ENCODE assay signal across 22 cellular contexts in the genomic region with DNA sequence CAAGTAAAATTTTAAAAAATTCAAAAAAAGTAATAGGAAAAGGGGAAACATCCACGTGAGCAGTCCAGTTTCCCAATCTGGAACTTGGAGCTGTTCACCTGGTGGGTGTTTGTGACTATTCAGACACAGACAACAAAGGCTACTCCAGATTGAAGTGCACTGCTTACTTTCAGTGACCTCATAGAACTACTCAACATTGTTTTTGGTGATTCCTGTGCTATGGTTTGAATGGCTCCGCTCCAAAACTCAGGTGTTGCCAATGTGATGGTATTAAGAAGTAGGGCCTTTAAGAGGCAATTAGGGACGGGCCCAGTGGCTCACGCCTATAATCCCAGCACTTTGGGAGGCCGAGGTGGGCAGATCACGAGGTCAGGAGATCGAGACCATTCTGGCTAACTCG. TPM values are rescaled to one million over a fixed set of nuclear protein-coding genes. Genes with fewer than 3 reads are reported as not detected.
"Had no signal": no experiment of that assay in that cellular context is flagged by ENCODE, and none has a peak within 500 bp of the region (broad histone marks: within the 10 kb centered on the region; RNA-seq: fewer than 3 reads in every experiment).

No MANE protein-coding gene starts in this region.

- H3K36me3 ChIP-seq: adrenal gland, ascending aorta, esophagus squamous epithelium, gastrocnemius medialis, neural progenitor cell had no signal

- DNase-seq: activated B cell treated with CpG ODN at 0.5 μM for 24 hours; activated CD4-positive, alpha-beta T cell treated with anti-CD3 and anti-CD28 coated beads for 36 hours; activated CD4-positive, alpha-beta T cell treated with anti-CD3 and anti-CD28 coated beads, Interleukin-2, amount 50 U/mL, for 4 hours; activated CD8-positive, alpha-beta memory T cell treated with anti-CD3 and anti-CD28 coated beads for 24 hours; activated CD8-positive, alpha-beta memory T cell treated with anti-CD3 and anti-CD28 coated beads, Interleukin-2, amount 50 U/mL, for 4 hours; activated naive CD4-positive, alpha-beta T cell; activated T-cell treated with anti-CD3 and anti-CD28 coated beads, Interleukin-2, amount 50 U/mL, for 24 hours; adrenal gland; central memory CD4-positive, alpha-beta T cell; esophagus squamous epithelium; gastrocnemius medialis; hypothalamus; naive thymus-derived CD8-positive, alpha-beta T cell; stimulated activated CD4-positive, alpha-beta T cell treated with anti-CD3 and anti-CD28 coated beads, Interleukin-2, amount 100 ng/mL, for 48 hours; stimulated activated naive CD4-positive, alpha-beta T cell treated with Interleukin-2 at 50 U/mL for 16 hours; T1000 had no signal

- FAIRE-seq: islet of Langerhans, urothelium cell line had no signal

- ATAC-seq: activated CD4-positive, alpha-beta T cell treated with anti-CD3 and anti-CD28 coated beads for 36 hours; activated T-helper 17 cell treated with anti-CD3 and anti-CD28 coated beads, Interleukin-2, amount 50 U/mL, for 72 hours; gastrocnemius medialis; naive thymus-derived CD8-positive, alpha-beta T cell had no signal

- H3K27me3 ChIP-seq: adrenal gland, ascending aorta, esophagus squamous epithelium, gastrocnemius medialis, neural progenitor cell had no signal

- H3K4me3 ChIP-seq: adrenal gland, ascending aorta, coronary artery, esophagus squamous epithelium, gastrocnemius medialis, neural progenitor cell had no signal

- H3K9me3 ChIP-seq: adrenal gland, ascending aorta, esophagus squamous epithelium, gastrocnemius medialis had no signal

- H3K4me2 ChIP-seq: neural progenitor cell had no signal

- H3K27ac ChIP-seq: adrenal gland, ascending aorta, coronary artery, gastrocnemius medialis, neural progenitor cell had no signal

RNA-seq across cellular contexts. Expression of gene SH3RF1, which starts 22.1 kb away (rescaled TPM):
- polyA plus RNA-seq: naive thymus-derived CD8-positive, alpha-beta T cell had no signal
